25 cellular contexts compared by ENCODE assay signal in the genomic region with DNA sequence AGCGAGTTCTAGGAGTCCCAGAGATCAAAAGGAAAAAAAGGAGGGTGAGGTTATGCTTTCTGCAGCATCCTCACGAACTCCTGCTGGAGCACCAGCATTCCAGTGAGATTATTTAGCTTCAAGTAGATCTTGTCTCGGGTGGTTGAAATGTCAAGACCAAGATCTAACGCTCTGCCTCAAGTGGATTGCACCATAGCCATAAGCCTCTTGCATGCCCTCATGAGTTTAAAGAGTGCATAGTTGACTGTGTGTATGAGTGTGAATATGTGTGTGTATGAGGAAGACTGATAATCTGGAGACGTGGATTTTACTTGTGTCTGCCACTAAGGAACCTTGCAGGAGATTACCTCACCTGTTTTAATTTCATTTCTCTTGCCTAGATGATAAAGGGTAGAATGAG.
"Had no signal": no experiment of that assay in that cellular context is flagged by ENCODE, and none has a peak within 500 bp of the region (broad histone marks: within the 10 kb centered on the region; RNA-seq: fewer than 3 reads in every experiment).

No MANE protein-coding gene starts in this region.

- ATAC-seq: activated T-cell treated with anti-CD3 and anti-CD28 coated beads, Interleukin-2, amount 50 U/mL, for 72 hours; body of pancreas; K562; Right ventricle myocardium inferior; T-cell had no signal

- H3K4me1 ChIP-seq: ascending aorta, body of pancreas had no signal

- H3K4me3 ChIP-seq: ascending aorta, body of pancreas, K562, SK-N-MC had no signal

- H3K27ac ChIP-seq: ascending aorta, body of pancreas, SK-N-MC, VCaP had no signal

- DNase-seq: activated CD4-positive, alpha-beta memory T cell treated with anti-CD3 and anti-CD28 coated beads for 36 hours; activated CD4-positive, alpha-beta T cell treated with anti-CD3 and anti-CD28 coated beads, Interleukin-2, amount 10 ng/mL, durations not matched to agents 7 days and 5 days; activated CD4-positive, CD25-positive, alpha-beta regulatory T cell; activated naive CD4-positive, alpha-beta T cell treated with anti-CD3 and anti-CD28 coated beads, Interleukin-2, amount 50 U/mL, for 16 hours; activated naive CD8-positive, alpha-beta T cell treated with anti-CD3 and anti-CD28 coated beads, Interleukin-2, amount 10 ng/mL, durations not matched to agents 7 days and 5 days; activated T-cell treated with anti-CD3 and anti-CD28 coated beads for 4 hours; activated T-cell treated with anti-CD3 and anti-CD28 coated beads, Interleukin-2, amount 50 U/mL, for 72 hours; amniotic stem cell; body of pancreas; central memory CD4-positive, alpha-beta T cell; Karpas-422; MM.1S; NCI-H1105; NCI-H1436; NCI-H1930; NCI-H345; NCI-H524; T-cell; T-helper 2 cell; T1000 had no signal

- H3K9me3 ChIP-seq: ascending aorta, body of pancreas had no signal

- H3K27me3 ChIP-seq: ascending aorta, body of pancreas had no signal

- H3K36me3 ChIP-seq: ascending aorta had no signal
